Comparison of ENCODE assay signal across 1 cellular context in the genomic region with DNA sequence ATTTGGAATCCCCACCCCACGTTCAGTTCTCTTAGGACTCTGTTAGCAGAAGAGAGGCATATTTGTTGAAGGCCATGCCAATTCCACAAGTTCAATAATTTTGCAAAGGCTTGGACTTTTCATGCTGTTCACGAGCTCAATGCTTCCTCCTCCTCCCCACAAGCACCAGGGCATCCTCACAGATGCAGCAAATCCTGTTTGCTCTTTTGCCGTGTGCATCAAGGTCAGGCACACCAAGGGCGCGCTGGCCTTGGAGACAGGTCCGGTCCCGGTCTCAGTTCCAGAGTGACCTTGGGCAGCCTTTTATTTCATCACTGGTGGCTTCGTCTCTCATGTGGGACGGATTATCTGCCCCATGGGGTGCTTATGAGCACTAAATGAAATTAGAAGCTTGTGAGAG.
TF ChIP-seq lines count a peak whose summit lies in the region.

No MANE protein-coding gene starts in this region.

TF ChIP-seq in HepG2, 621 proteins besides CTCF, POLR2A, EP300 and RAD21 (continues in another document):
- TF ChIP-seq ATF7 (IDR thresholded peaks at IDR 0.05) (no peak), ATF7 (CRISPR knock-in tag; IDR thresholded peaks at IDR 0.05) (no peak), ZNF263 (CRISPR knock-in tag; IDR thresholded peaks at IDR 0.05) (peak; percentile 85), TCF7L2 (IDR thresholded peaks at IDR 0.05; ENCODE audit: low read depth, low read length) (no peak), ADNP (CRISPR knock-in tag; IDR thresholded peaks at IDR 0.05) (no peak), NFKBIZ (CRISPR knock-in tag; IDR thresholded peaks at IDR 0.05) (no peak), HNF4A (CRISPR knock-in tag; IDR thresholded peaks at IDR 0.05) (peak; percentile 46), GATAD1 (CRISPR knock-in tag; IDR thresholded peaks at IDR 0.05) (no peak), NR2C2 (CRISPR knock-in tag; IDR thresholded peaks at IDR 0.05; ENCODE audit: borderline replicate concordance) (no peak), ZNF556 (CRISPR knock-in tag; IDR thresholded peaks at IDR 0.05; ENCODE audit: borderline replicate concordance) (no peak), MED13 (CRISPR knock-in tag; IDR thresholded peaks at IDR 0.05) (no peak), MBNL3 (CRISPR knock-in tag; conservative IDR thresholded peaks at IDR 0.05) (no peak), PCBP2 (optimal IDR thresholded peaks at IDR 0.05; ENCODE audit: low read depth, low read length, poor library complexity, severe bottlenecking) (no peak), FOXK1 (CRISPR knock-in tag; IDR thresholded peaks at IDR 0.05; ENCODE audit: borderline replicate concordance, low read depth) (no peak), MAZ (IDR thresholded peaks at IDR 0.05; ENCODE audit: borderline replicate concordance, low read depth, low read length) (no peak), MAZ (CRISPR knock-in tag; IDR thresholded peaks at IDR 0.05; ENCODE audit: low read depth) (no peak), ZNF737 (CRISPR knock-in tag; IDR thresholded peaks at IDR 0.05; ENCODE audit: borderline replicate concordance) (0 out of 2 replicates have a peak, but pooled peaks have one; percentile 25), TAF15 (IDR thresholded peaks at IDR 0.05; ENCODE audit: low read depth, low read length, poor library complexity, severe bottlenecking) (no peak), HMG20A (CRISPR knock-in tag; IDR thresholded peaks at IDR 0.05; ENCODE audit: borderline replicate concordance) (peak; percentile 24; the same call in 1 of the 2 replicates), MAFF (IDR thresholded peaks at IDR 0.05; ENCODE audit: low read depth, low read length) (no peak), NKX3-1 (CRISPR knock-in tag; IDR thresholded peaks at IDR 0.05) (no peak), SMAD1 (CRISPR knock-in tag; IDR thresholded peaks at IDR 0.05; ENCODE audit: borderline replicate concordance, low read depth) (no peak), ZNF615 (CRISPR knock-in tag; IDR thresholded peaks at IDR 0.05; ENCODE audit: borderline replicate concordance) (no peak), AGO1 (IDR thresholded peaks at IDR 0.05; ENCODE audit: low read depth, low read length, poor library complexity, severe bottlenecking) (no peak), ZNF75D (CRISPR knock-in tag; IDR thresholded peaks at IDR 0.05; ENCODE audit: borderline replicate concordance) (no peak), GATAD2A (CRISPR knock-in tag; IDR thresholded peaks at IDR 0.05) (peak; percentile 45; the same call in 1 of the 2 replicates), CREB1 (IDR thresholded peaks at IDR 0.05) (no peak), CREB1 (CRISPR knock-in tag; IDR thresholded peaks at IDR 0.05) (no peak), SOX6 (IDR thresholded peaks at IDR 0.05) (no peak), SOX6 (CRISPR knock-in tag; IDR thresholded peaks at IDR 0.05) (peak; percentile 29; the same call in 1 of the 2 replicates), THYN1 (CRISPR knock-in tag; IDR thresholded peaks at IDR 0.05; ENCODE audit: borderline replicate concordance, low read depth) (no peak), WIZ (CRISPR knock-in tag; IDR thresholded peaks at IDR 0.05) (no peak), ZNF550 (CRISPR knock-in tag; IDR thresholded peaks at IDR 0.05; ENCODE audit: borderline replicate concordance) (no peak), ZSCAN21 (CRISPR knock-in tag; IDR thresholded peaks at IDR 0.05; ENCODE audit: borderline replicate concordance) (no peak), TGIF2 (CRISPR knock-in tag; IDR thresholded peaks at IDR 0.05) (no peak), ARNTL (CRISPR knock-in tag; IDR thresholded peaks at IDR 0.05) (no peak), ARHGAP35 (CRISPR knock-in tag; IDR thresholded peaks at IDR 0.05; ENCODE audit: borderline replicate concordance) (no peak), PHF5A (CRISPR knock-in tag; IDR thresholded peaks at IDR 0.05; ENCODE audit: low read depth, unreplicated experiment) (no peak)
- TF ChIP-seq, protein P1, sequence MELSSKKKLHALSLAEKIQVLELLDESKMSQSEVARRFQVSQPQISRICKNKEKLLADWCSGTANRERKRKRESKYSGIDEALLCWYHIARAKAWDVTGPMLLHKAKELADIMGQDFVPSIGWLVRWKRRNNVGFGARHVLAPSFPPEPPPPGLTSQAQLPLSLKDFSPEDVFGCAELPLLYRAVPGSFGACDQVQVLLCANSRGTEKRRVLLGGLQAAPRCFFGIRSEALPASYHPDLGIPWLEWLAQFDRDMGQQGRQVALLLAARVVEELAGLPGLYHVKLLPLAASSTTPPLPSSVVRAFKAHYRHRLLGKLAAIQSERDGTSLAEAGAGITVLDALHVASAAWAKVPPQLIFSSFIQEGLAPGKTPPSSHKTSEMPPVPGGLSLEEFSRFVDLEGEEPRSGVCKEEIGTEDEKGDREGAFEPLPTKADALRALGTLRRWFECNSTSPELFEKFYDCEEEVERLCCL (CRISPR knock-in tag; IDR thresholded peaks at IDR 0.05; ENCODE audit: borderline replicate concordance): no peak
- TF ChIP-seq, protein P2, sequence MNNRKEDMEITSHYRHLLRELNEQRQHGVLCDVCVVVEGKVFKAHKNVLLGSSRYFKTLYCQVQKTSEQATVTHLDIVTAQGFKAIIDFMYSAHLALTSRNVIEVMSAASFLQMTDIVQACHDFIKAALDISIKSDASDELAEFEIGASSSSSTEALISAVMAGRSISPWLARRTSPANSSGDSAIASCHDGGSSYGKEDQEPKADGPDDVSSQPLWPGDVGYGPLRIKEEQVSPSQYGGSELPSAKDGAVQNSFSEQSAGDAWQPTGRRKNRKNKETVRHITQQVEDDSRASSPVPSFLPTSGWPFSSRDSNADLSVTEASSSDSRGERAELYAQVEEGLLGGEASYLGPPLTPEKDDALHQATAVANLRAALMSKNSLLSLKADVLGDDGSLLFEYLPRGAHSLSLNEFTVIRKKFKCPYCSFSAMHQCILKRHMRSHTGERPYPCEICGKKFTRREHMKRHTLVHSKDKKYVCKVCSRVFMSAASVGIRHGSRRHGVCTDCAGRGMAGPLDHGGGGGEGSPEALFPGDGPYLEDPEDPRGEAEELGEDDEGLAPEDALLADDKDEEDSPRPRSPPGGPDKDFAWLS (CRISPR knock-in tag; IDR thresholded peaks at IDR 0.05; ENCODE audit: borderline replicate concordance): no peak
- TF ChIP-seq, protein P3, sequence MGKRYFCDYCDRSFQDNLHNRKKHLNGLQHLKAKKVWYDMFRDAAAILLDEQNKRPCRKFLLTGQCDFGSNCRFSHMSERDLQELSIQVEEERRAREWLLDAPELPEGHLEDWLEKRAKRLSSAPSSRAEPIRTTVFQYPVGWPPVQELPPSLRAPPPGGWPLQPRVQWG (CRISPR knock-in tag; IDR thresholded peaks at IDR 0.05; ENCODE audit: borderline replicate concordance, low read depth): no peak
- TF ChIP-seq, protein P4, sequence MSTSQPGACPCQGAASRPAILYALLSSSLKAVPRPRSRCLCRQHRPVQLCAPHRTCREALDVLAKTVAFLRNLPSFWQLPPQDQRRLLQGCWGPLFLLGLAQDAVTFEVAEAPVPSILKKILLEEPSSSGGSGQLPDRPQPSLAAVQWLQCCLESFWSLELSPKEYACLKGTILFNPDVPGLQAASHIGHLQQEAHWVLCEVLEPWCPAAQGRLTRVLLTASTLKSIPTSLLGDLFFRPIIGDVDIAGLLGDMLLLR (CRISPR knock-in tag; IDR thresholded peaks at IDR 0.05): no peak
- TF ChIP-seq, protein P5, sequence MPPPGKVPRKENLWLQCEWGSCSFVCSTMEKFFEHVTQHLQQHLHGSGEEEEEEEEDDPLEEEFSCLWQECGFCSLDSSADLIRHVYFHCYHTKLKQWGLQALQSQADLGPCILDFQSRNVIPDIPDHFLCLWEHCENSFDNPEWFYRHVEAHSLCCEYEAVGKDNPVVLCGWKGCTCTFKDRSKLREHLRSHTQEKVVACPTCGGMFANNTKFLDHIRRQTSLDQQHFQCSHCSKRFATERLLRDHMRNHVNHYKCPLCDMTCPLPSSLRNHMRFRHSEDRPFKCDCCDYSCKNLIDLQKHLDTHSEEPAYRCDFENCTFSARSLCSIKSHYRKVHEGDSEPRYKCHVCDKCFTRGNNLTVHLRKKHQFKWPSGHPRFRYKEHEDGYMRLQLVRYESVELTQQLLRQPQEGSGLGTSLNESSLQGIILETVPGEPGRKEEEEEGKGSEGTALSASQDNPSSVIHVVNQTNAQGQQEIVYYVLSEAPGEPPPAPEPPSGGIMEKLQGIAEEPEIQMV (CRISPR knock-in tag; IDR thresholded peaks at IDR 0.05; ENCODE audit: low read depth): no peak
- TF ChIP-seq, protein P6, sequence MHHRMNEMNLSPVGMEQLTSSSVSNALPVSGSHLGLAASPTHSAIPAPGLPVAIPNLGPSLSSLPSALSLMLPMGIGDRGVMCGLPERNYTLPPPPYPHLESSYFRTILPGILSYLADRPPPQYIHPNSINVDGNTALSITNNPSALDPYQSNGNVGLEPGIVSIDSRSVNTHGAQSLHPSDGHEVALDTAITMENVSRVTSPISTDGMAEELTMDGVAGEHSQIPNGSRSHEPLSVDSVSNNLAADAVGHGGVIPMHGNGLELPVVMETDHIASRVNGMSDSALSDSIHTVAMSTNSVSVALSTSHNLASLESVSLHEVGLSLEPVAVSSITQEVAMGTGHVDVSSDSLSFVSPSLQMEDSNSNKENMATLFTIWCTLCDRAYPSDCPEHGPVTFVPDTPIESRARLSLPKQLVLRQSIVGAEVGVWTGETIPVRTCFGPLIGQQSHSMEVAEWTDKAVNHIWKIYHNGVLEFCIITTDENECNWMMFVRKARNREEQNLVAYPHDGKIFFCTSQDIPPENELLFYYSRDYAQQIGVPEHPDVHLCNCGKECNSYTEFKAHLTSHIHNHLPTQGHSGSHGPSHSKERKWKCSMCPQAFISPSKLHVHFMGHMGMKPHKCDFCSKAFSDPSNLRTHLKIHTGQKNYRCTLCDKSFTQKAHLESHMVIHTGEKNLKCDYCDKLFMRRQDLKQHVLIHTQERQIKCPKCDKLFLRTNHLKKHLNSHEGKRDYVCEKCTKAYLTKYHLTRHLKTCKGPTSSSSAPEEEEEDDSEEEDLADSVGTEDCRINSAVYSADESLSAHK (CRISPR knock-in tag; IDR thresholded peaks at IDR 0.05; ENCODE audit: borderline replicate concordance): no peak
- TF ChIP-seq, protein P7, sequence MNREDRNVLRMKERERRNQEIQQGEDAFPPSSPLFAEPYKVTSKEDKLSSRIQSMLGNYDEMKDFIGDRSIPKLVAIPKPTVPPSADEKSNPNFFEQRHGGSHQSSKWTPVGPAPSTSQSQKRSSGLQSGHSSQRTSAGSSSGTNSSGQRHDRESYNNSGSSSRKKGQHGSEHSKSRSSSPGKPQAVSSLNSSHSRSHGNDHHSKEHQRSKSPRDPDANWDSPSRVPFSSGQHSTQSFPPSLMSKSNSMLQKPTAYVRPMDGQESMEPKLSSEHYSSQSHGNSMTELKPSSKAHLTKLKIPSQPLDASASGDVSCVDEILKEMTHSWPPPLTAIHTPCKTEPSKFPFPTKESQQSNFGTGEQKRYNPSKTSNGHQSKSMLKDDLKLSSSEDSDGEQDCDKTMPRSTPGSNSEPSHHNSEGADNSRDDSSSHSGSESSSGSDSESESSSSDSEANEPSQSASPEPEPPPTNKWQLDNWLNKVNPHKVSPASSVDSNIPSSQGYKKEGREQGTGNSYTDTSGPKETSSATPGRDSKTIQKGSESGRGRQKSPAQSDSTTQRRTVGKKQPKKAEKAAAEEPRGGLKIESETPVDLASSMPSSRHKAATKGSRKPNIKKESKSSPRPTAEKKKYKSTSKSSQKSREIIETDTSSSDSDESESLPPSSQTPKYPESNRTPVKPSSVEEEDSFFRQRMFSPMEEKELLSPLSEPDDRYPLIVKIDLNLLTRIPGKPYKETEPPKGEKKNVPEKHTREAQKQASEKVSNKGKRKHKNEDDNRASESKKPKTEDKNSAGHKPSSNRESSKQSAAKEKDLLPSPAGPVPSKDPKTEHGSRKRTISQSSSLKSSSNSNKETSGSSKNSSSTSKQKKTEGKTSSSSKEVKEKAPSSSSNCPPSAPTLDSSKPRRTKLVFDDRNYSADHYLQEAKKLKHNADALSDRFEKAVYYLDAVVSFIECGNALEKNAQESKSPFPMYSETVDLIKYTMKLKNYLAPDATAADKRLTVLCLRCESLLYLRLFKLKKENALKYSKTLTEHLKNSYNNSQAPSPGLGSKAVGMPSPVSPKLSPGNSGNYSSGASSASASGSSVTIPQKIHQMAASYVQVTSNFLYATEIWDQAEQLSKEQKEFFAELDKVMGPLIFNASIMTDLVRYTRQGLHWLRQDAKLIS (CRISPR knock-in tag; IDR thresholded peaks at IDR 0.05): no peak
- TF ChIP-seq, protein P8, sequence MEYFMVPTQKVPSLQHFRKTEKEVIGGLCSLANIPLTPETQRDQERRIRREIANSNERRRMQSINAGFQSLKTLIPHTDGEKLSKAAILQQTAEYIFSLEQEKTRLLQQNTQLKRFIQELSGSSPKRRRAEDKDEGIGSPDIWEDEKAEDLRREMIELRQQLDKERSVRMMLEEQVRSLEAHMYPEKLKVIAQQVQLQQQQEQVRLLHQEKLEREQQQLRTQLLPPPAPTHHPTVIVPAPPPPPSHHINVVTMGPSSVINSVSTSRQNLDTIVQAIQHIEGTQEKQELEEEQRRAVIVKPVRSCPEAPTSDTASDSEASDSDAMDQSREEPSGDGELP (IDR thresholded peaks at IDR 0.05; ENCODE audit: borderline replicate concordance, low read depth): no peak
- TF ChIP-seq, protein P9, sequence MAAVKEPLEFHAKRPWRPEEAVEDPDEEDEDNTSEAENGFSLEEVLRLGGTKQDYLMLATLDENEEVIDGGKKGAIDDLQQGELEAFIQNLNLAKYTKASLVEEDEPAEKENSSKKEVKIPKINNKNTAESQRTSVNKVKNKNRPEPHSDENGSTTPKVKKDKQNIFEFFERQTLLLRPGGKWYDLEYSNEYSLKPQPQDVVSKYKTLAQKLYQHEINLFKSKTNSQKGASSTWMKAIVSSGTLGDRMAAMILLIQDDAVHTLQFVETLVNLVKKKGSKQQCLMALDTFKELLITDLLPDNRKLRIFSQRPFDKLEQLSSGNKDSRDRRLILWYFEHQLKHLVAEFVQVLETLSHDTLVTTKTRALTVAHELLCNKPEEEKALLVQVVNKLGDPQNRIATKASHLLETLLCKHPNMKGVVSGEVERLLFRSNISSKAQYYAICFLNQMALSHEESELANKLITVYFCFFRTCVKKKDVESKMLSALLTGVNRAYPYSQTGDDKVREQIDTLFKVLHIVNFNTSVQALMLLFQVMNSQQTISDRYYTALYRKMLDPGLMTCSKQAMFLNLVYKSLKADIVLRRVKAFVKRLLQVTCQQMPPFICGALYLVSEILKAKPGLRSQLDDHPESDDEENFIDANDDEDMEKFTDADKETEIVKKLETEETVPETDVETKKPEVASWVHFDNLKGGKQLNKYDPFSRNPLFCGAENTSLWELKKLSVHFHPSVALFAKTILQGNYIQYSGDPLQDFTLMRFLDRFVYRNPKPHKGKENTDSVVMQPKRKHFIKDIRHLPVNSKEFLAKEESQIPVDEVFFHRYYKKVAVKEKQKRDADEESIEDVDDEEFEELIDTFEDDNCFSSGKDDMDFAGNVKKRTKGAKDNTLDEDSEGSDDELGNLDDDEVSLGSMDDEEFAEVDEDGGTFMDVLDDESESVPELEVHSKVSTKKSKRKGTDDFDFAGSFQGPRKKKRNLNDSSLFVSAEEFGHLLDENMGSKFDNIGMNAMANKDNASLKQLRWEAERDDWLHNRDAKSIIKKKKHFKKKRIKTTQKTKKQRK (IDR thresholded peaks at IDR 0.05; ENCODE audit: low read length): no peak
